ENCODE assay signal across 10 cellular contexts in genomic region chr10:62853710-62854109, GRCh38.
DNase-seq lines count a peak whose midpoint lies in the region; ATAC-seq and TF ChIP-seq lines count a peak whose summit lies in the region.
"Had no signal": no experiment of that assay in that cellular context is flagged by ENCODE, and none has a peak within 500 bp of the region (broad histone marks: within the 10 kb centered on the region; RNA-seq: fewer than 3 reads in every experiment).

No MANE protein-coding gene starts in this region.

- peak; percentile 36 for ATAC-seq in HG02759 (IDR thresholded peaks at IDR 0.05; ENCODE audit: unreplicated experiment)
- ATAC-seq in GM21390 (IDR thresholded peaks at IDR 0.05; ENCODE audit: unreplicated experiment): no peak
- ATAC-seq in GM19452 (IDR thresholded peaks at IDR 0.05; ENCODE audit: unreplicated experiment): no peak

- no peak for DNase-seq in GM10248 (ENCODE audit: extremely low spot score)
- peak; percentile 58 for DNase-seq in UCSD-AML1 (lab: John Stamatoyannopoulos, UW; ENCODE audit: unreplicated experiment)
- DNase-seq in pons (ENCODE audit: low spot score): peak; percentile 12
- no peak for DNase-seq in NCI-H1930 (lab: John Stamatoyannopoulos, UW)
- no peak for DNase-seq in cerebellar nuclear complex (lab: John Stamatoyannopoulos, UW)
- DNase-seq: H9, NCI-H510A had no signal

- CTCF ChIA-PET in GM10248 (lab: Yijun Ruan, JAX): interaction anchor here (1.0 to 3.1 kb wide), 12 partner anchors 8 to 416 kb away, joined by 3 to 11 read pairs (median 3); no protein-coding TSS in a partner anchor

- peak; percentile 7 for TF ChIP-seq CTCF in GM10248 (IDR thresholded peaks at IDR 0.05; ENCODE audit: control extremely low read depth, extremely low read depth, low read depth, missing control alignments)

- POLR2A ChIA-PET in GM10248 (lab: Yijun Ruan, JAX): no interaction called here

Comparison
In these comparisons a context has a peak if more than half of its experiments do, and no peak if none do; other contexts are left out.
1. DNase-seq: peak in UCSD-AML1 (single experiment) and pons (single experiment); none in GM10248 (single experiment), NCI-H1930 (0 of 2) and cerebellar nuclear complex (0 of 2).